In the genomic region with DNA sequence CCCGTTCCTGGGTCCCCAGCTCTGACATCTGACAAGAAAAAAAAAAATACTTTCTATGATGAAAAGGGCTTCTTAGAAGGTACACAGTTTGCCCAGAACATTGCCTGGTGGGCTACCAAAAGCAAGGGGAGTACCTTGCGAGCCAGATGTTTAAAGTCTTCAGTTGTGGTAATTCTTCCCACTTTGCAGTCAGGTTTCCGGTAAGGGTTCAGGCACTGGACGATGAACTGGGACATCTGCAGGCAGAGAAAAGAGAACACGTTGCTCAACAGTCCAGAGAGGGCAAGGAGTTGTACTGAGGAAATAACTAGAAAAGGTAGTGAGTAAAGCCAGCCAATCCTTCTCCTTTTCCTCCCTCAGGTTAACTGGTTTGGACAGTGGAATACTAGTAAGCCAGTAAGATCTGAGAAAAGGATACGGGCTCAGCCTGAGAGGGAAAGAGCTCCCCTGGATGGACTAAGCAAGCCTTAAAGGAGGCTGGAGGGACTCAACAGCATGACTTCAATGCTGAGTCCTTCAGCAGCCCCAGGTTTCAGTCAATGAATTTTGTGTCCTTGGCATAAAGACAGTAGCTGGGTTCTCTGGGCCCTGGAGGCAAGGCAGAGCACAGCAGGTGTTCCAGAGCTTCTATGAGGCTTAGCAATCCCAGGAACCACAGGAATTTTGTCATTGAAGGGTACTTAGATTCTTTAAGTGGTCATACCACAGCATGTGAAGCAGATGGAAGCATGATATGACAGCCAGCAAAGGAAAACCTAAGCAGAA, we compare ENCODE assay signal across 8 cellular contexts. TPM values are rescaled to one million over a fixed set of nuclear protein-coding genes. Genes with fewer than 3 reads are reported as not detected.
DNase-seq lines count a peak whose midpoint lies in the region; ATAC-seq and TF ChIP-seq lines count a peak whose summit lies in the region.

No MANE protein-coding gene starts in this region.

- H3K9me3 ChIP-seq in Panc1 (ENCODE audit: control insufficient read depth, insufficient read depth, low read depth, low read length) = no peaks in the 10 kb centered on the region
- no peaks in the 10 kb centered on the region for H3K9me3 ChIP-seq in stomach

- intact Hi-C loops in Panc1 (cut with micrococcal nuclease; ENCODE audit: unreplicated experiment) = no loop called here
- intact Hi-C loops in stomach (cut with DNase I; ENCODE audit: low total_unique reads) = no loop called here

- CTCF ChIA-PET in activated naive CD4-positive, alpha-beta T cell treated with anti-CD3 and anti-CD28 coated beads, Interleukin-2, amount 10 ng/mL, durations not matched to agents 7 days and 5 days (lab: Charles Lee) = no interaction called here
- CTCF ChIA-PET in Panc1 (lab: Charles Lee) = no interaction called here

- WGBS in stomach, 5 donors = 81 to 83% (median 83%) methylated on average over 6 of the region's 6 CpGs

- in situ Hi-C loops in Panc1 (cut with HindIII; ENCODE audit: low pct_unique_long_range_greater_than_20kb, low sequenced_read_pairs) = no loop called here

- TF ChIP-seq POLR2A in stomach (IDR thresholded peaks at IDR 0.05) = no peak

- POLR2A ChIA-PET in Panc1 (lab: Charles Lee) = no interaction called here

- no peak for DNase-seq in activated naive CD4-positive, alpha-beta T cell treated with anti-CD3 and anti-CD28 coated beads, Interleukin-2, amount 10 ng/mL, durations not matched to agents 7 days and 5 days
- no peak for DNase-seq in activated naive CD4-positive, alpha-beta T cell treated with anti-CD3 and anti-CD28 coated beads, Interleukin-2, amount 50 U/mL, for 16 hours
- no peak for DNase-seq in Panc1 (ENCODE audit: low read depth, low spot score)
- DNase-seq in foreskin keratinocyte = peak in 1 of 2 donors; percentile 26
- no peak for DNase-seq in stomach
- no peak for DNase-seq in DMS114 treated with DMSO at 0.1 percent for 48 hours (lab: John Stamatoyannopoulos, UW; ENCODE audit: unreplicated experiment)

- H3K27ac ChIP-seq in Panc1 (ENCODE audit: low read length) (no peak overlapping the region), foreskin keratinocyte (no peak overlapping the region), stomach (peak overlapping the region in 4 of 5 donors; percentile 36 to 61 (median 44))

- BruUV-seq in Panc1 (replicated peaks; lab: Mats Ljungman, UMichigan) = no TSS peak

- H3K27me3 ChIP-seq in Panc1 (ENCODE audit: control insufficient read depth, insufficient read depth, low read length) (no peaks in the 10 kb centered on the region), foreskin keratinocyte (no peaks in the 10 kb centered on the region), stomach (no peaks in the 10 kb centered on the region)

- no peak for TF ChIP-seq EP300 in stomach (IDR thresholded peaks at IDR 0.05)

- no peaks in the 10 kb centered on the region for H3K9me3 Mint-ChIP-seq in activated naive CD4-positive, alpha-beta T cell treated with anti-CD3 and anti-CD28 coated beads, Interleukin-2, amount 10 ng/mL, durations not matched to agents 7 days and 5 days

- H3K4me3 Mint-ChIP-seq in activated naive CD4-positive, alpha-beta T cell treated with anti-CD3 and anti-CD28 coated beads, Interleukin-2, amount 10 ng/mL, durations not matched to agents 7 days and 5 days = no peak overlapping the region

- H3K4me1 ChIP-seq in Panc1 (ENCODE audit: control insufficient read depth, insufficient read depth, low read length) = no peaks in the 10 kb centered on the region
- H3K4me1 ChIP-seq in foreskin keratinocyte = peaks cover 8% of the 10 kb centered on the region
- H3K4me1 ChIP-seq in stomach = peaks cover 16 to 59% (median 35%) of the 10 kb centered on the region in 4 donors

- peak overlapping the region; percentile 90 for H3K27ac Mint-ChIP-seq in activated naive CD4-positive, alpha-beta T cell treated with anti-CD3 and anti-CD28 coated beads, Interleukin-2, amount 10 ng/mL, durations not matched to agents 7 days and 5 days

- H3K4me3 ChIP-seq in Panc1 (ENCODE audit: low read depth in 2 of 2, low read length in 2 of 2) = no peak overlapping the region
- H3K4me3 ChIP-seq in stomach = no peak overlapping the region

- peaks cover 46% of the 10 kb centered on the region for H3K36me3 Mint-ChIP-seq in activated naive CD4-positive, alpha-beta T cell treated with anti-CD3 and anti-CD28 coated beads, Interleukin-2, amount 10 ng/mL, durations not matched to agents 7 days and 5 days

- no peaks in the 10 kb centered on the region for H3K27me3 Mint-ChIP-seq in activated naive CD4-positive, alpha-beta T cell treated with anti-CD3 and anti-CD28 coated beads, Interleukin-2, amount 10 ng/mL, durations not matched to agents 7 days and 5 days

- TF ChIP-seq CTCF in Panc1 (IDR thresholded peaks at IDR 0.05) = no peak
- no peak for TF ChIP-seq CTCF in foreskin keratinocyte (conservative IDR thresholded peaks at IDR 0.05)
- no peak for TF ChIP-seq CTCF in stomach (IDR thresholded peaks at IDR 0.05)

- peaks cover 46% of the 10 kb centered on the region for H3K4me1 Mint-ChIP-seq in activated naive CD4-positive, alpha-beta T cell treated with anti-CD3 and anti-CD28 coated beads, Interleukin-2, amount 10 ng/mL, durations not matched to agents 7 days and 5 days

- ATAC-seq in Panc1 (peak; percentile 53; the same call in 1 of the 2 replicates), foreskin keratinocyte (peak; percentile 10), HG03045 (IDR thresholded peaks at IDR 0.05; ENCODE audit: unreplicated experiment) (no peak), HG02678 (IDR thresholded peaks at IDR 0.05; ENCODE audit: unreplicated experiment) (no peak)

- peaks cover 7% of the 10 kb centered on the region for H3K36me3 ChIP-seq in Panc1 (ENCODE audit: control insufficient read depth, insufficient read depth, low read length)
- peaks cover 8 to 69% (median 67%) of the 10 kb centered on the region in 4 donors for H3K36me3 ChIP-seq in stomach

RNA-seq across cellular contexts. Expression of a gene that starts 38.2 kb away (rescaled TPM):
- 38.8 TPM for total RNA-seq in Panc1 (2021; ENCODE audit: unreplicated experiment)
- polyA plus RNA-seq in Panc1 (2012; ENCODE audit: insufficient read length) = 46.2 TPM
- total RNA-seq in foreskin keratinocyte = 45.0 and 46.9 TPM in 2 replicates
- polyA plus RNA-seq in foreskin keratinocyte = 34.1 and 36.8 TPM in 2 replicates
- total RNA-seq in stomach = 100 to 1,000 TPM in 4 of 5 donors, 10 to 100 TPM in 1; 50.9 to 653 (median 247) TPM
- polyA plus RNA-seq in stomach = 100 to 1,000 TPM in 1 of 3 donors, 10 to 100 TPM in 2; 35.0 to 193 (median 49.2) TPM

RNA-seq across cellular contexts. Expression of a gene that starts 41.1 kb away (rescaled TPM):
- 35.5 TPM for total RNA-seq in Panc1 (2021; ENCODE audit: unreplicated experiment)
- 54.3 TPM for polyA plus RNA-seq in Panc1 (2012; ENCODE audit: insufficient read length)
- 35.6 and 42.5 TPM in 2 replicates for total RNA-seq in foreskin keratinocyte
- 65.0 and 67.0 TPM in 2 replicates for polyA plus RNA-seq in foreskin keratinocyte
- total RNA-seq in stomach = 10 to 100 TPM in 4 of 5 donors, 1 to 10 TPM in 1; 2.9 to 55.3 (median 38.4) TPM
- 10 to 100 TPM; 84.2 to 88.7 (median 84.5) TPM for polyA plus RNA-seq in stomach

Comparison
In these comparisons a context has a peak if more than half of its experiments do, and no peak if none do; other contexts are left out.
1. ATAC-seq: peak in Panc1 (single experiment) and foreskin keratinocyte (single experiment); none in HG03045 (single experiment) and HG02678 (single experiment).
2. H3K27ac ChIP-seq: peak in stomach (4 of 5); none in Panc1 (single experiment) and foreskin keratinocyte (single experiment).